In genomic region chr10:86957471-86958108, GRCh38 we compare ENCODE assay signal across 11 cellular contexts. TPM values are rescaled to one million over a fixed set of nuclear protein-coding genes. Genes with fewer than 3 reads are reported as not detected.
DNase-seq lines count a peak whose midpoint lies in the region; ATAC-seq, FAIRE-seq and TF ChIP-seq lines count a peak whose summit lies in the region.
"Had no signal": no experiment of that assay in that cellular context is flagged by ENCODE, and none has a peak within 500 bp of the region (broad histone marks: within the 10 kb centered on the region; RNA-seq: fewer than 3 reads in every experiment).

A gene with protein sequence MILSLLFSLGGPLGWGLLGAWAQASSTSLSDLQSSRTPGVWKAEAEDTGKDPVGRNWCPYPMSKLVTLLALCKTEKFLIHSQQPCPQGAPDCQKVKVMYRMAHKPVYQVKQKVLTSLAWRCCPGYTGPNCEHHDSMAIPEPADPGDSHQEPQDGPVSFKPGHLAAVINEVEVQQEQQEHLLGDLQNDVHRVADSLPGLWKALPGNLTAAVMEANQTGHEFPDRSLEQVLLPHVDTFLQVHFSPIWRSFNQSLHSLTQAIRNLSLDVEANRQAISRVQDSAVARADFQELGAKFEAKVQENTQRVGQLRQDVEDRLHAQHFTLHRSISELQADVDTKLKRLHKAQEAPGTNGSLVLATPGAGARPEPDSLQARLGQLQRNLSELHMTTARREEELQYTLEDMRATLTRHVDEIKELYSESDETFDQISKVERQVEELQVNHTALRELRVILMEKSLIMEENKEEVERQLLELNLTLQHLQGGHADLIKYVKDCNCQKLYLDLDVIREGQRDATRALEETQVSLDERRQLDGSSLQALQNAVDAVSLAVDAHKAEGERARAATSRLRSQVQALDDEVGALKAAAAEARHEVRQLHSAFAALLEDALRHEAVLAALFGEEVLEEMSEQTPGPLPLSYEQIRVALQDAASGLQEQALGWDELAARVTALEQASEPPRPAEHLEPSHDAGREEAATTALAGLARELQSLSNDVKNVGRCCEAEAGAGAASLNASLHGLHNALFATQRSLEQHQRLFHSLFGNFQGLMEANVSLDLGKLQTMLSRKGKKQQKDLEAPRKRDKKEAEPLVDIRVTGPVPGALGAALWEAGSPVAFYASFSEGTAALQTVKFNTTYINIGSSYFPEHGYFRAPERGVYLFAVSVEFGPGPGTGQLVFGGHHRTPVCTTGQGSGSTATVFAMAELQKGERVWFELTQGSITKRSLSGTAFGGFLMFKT (minus strand): TSS chr10:86957615. CDS start chr10:86957541, 74 bp downstream.

- TF ChIP-seq RAD21 in HCT116 (IDR thresholded peaks at IDR 0.05; ENCODE audit: low read depth) (no peak), liver (IDR thresholded peaks at IDR 0.05) (no peak)

- H3K9ac ChIP-seq in HCT116 (ENCODE audit: low read length) = peak within 1 kb of the TSS; percentile 71
- peak within 1 kb of the TSS in 1 of 2 donors; percentile 14 for H3K9ac ChIP-seq in liver (ENCODE audit: low read depth in 1 of 2, low read length in 2 of 2)

- H3K27me3 ChIP-seq in HCT116 (ENCODE audit: insufficient read depth, low read length) = no peaks in the 10 kb centered on the region
- H3K27me3 ChIP-seq in liver (ENCODE audit: control insufficient read depth in 4 of 4, insufficient read depth in 4 of 4, low read length in 3 of 4) = no peaks in the 10 kb centered on the region
- peaks cover 0 to 22% (median 0%) of the 10 kb centered on the region in 7 donors for H3K27me3 ChIP-seq in spleen (replicated peaks in 1 of 7)

- H2AFZ ChIP-seq in HCT116 (ENCODE audit: low read depth, low read length, poor library complexity, severe bottlenecking) = no peak within 1 kb of the TSS

- no peaks in the 10 kb centered on the region for H3K36me3 ChIP-seq in HCT116 (ENCODE audit: control insufficient read depth in 1 of 2, insufficient read depth in 2 of 2, low read length in 2 of 2)
- no peaks in the 10 kb centered on the region for H3K36me3 ChIP-seq in liver (ENCODE audit: control insufficient read depth in 4 of 4, insufficient read depth in 3 of 4, low read depth in 1 of 4, low read length in 3 of 4)
- peaks cover 0 to 14% (median 0%) of the 10 kb centered on the region in 6 donors for H3K36me3 ChIP-seq in spleen

- peak within 1 kb of the TSS; percentile 94 for H3K27ac ChIP-seq in HCT116 (ENCODE audit: low read depth, low read length)
- H3K27ac ChIP-seq in liver (ENCODE audit: low read depth in 1 of 2, low read length in 2 of 2) = peak within 1 kb of the TSS; percentile 21 to 65
- H3K27ac ChIP-seq in spleen = peak within 1 kb of the TSS; percentile 21 to 87 (median 76)

- no TSS peak for BruUV-seq in HCT116 (replicated peaks; lab: Mats Ljungman, UMichigan)

- CTCF ChIA-PET in HCT116 (lab: Charles Lee) = interaction anchor here (1.0 to 3.7 kb wide), 4 partner anchors 9 to 12 kb away, joined by 7 to 36 read pairs (median 8); partner anchors contain the start of gene ADIRF

- H3K9me2 ChIP-seq in HCT116 (ENCODE audit: insufficient read depth) = no peaks in the 10 kb centered on the region

- RAD21 ChIA-PET in HCT116 (lab: Charles Lee; ENCODE audit: low non-redundant PET in 1 of 2, low total read pairs in 2 of 2, uncharacterized antibody in 2 of 2, unreplicated experiment in 2 of 2) = no interaction called here

- peaks cover 8% of the 10 kb centered on the region; the same call in 1 of the 2 replicates for H3K79me2 ChIP-seq in HCT116 (ENCODE audit: insufficient read depth, low read length)

- DNase-seq in HCT116 (ENCODE audit: low read depth, low spot score) (no peak), spleen (peak; percentile 80), NCI-H2227 (lab: John Stamatoyannopoulos, UW; ENCODE audit: unreplicated experiment) (no peak), NCI-H1105 treated with DMSO at 0.1 percent for 48 hours (lab: John Stamatoyannopoulos, UW) (no peak), LoVo (ENCODE audit: low spot score) (no peak), HTR-8/SVneo (ENCODE audit: insufficient read length, low spot score) (no peak)
- DNase-seq: activated naive CD4-positive, alpha-beta T cell treated with Interleukin-2 at 50 U/mL for 16 hours; naive B cell; NCI-H1105 had no signal

- peak within 1 kb of the TSS; percentile 45 for H3K27ac Mint-ChIP-seq in dendritic cell treated with granulocyte-macrophage colony-stimulating factor and Interleukin-4, amounts not matched to agents 40 ng/mL and 50 ng/mL, for 4 days

- intact Hi-C loops in HCT116 (cut with micrococcal nuclease) = no loop called here
- intact Hi-C loops in dendritic cell treated with granulocyte-macrophage colony-stimulating factor and Interleukin-4, amounts not matched to agents 40 ng/mL and 50 ng/mL, for 4 days (cut with micrococcal nuclease) = no loop called here
- intact Hi-C loops in spleen (cut with DNase I; ENCODE audit: low total_unique reads) = no loop called here

- H3K4me2 ChIP-seq in HCT116 (ENCODE audit: low read length) = peak within 1 kb of the TSS; percentile 100

- no peak for TF ChIP-seq POLR2A in HCT116 (IDR thresholded peaks at IDR 0.05; ENCODE audit: borderline replicate concordance, extremely low read depth, insufficient read depth, insufficient read length)
- TF ChIP-seq POLR2A in spleen (IDR thresholded peaks at IDR 0.05) = no peak

- peaks cover 50% of the 10 kb centered on the region for H3K4me1 Mint-ChIP-seq in dendritic cell treated with granulocyte-macrophage colony-stimulating factor and Interleukin-4, amounts not matched to agents 40 ng/mL and 50 ng/mL, for 4 days (ENCODE audit: low read depth)
- H3K4me1 Mint-ChIP-seq: naive B cell had no signal

- no peaks in the 10 kb centered on the region for H4K20me1 ChIP-seq in HCT116 (ENCODE audit: insufficient read depth)

- H3K36me3 Mint-ChIP-seq in dendritic cell treated with granulocyte-macrophage colony-stimulating factor and Interleukin-4, amounts not matched to agents 40 ng/mL and 50 ng/mL, for 4 days (ENCODE audit: low read depth) = no peaks in the 10 kb centered on the region

- no peak for TF ChIP-seq CTCF in HCT116 (IDR thresholded peaks at IDR 0.05 in 2 of 3, conservative IDR thresholded peaks at IDR 0.05 in 1 of 3; ENCODE audit: borderline replicate concordance in 1 of 3, insufficient read depth in 1 of 3, low read depth in 2 of 3, low read length in 2 of 3)
- TF ChIP-seq CTCF in liver (IDR thresholded peaks at IDR 0.05; ENCODE audit: low read depth, low read length, missing input control) = no peak
- no peak for TF ChIP-seq CTCF in spleen (IDR thresholded peaks at IDR 0.05 in 8 of 11, conservative IDR thresholded peaks at IDR 0.05 in 3 of 11)

- no peak within 1 kb of the TSS for H3K4me3 Mint-ChIP-seq in dendritic cell treated with granulocyte-macrophage colony-stimulating factor and Interleukin-4, amounts not matched to agents 40 ng/mL and 50 ng/mL, for 4 days

- peaks cover 9% of the 10 kb centered on the region for H3K27me3 Mint-ChIP-seq in dendritic cell treated with granulocyte-macrophage colony-stimulating factor and Interleukin-4, amounts not matched to agents 40 ng/mL and 50 ng/mL, for 4 days

- POLR2A ChIA-PET in HCT116 (lab: Charles Lee) = interaction anchor here (1.7 to 5.7 kb wide), 2 partner anchors 11 to 273 kb away, joined by 3 to 58 read pairs; partner anchors contain the start of gene ADIRF

- H3K9me3 ChIP-seq in HCT116 (ENCODE audit: control insufficient read depth in 1 of 2, insufficient read depth in 1 of 2, low read depth in 1 of 2, low read length in 2 of 2) = no peaks in the 10 kb centered on the region
- no peaks in the 10 kb centered on the region for H3K9me3 ChIP-seq in liver (ENCODE audit: control insufficient read depth in 4 of 4, low read length in 3 of 4)
- H3K9me3 ChIP-seq in spleen = peaks cover 0 to 15% (median 8%) of the 10 kb centered on the region in 8 donors

- no peak for FAIRE-seq in HTR-8/SVneo (lab: Jason Lieb, UNC)

- H3K9me3 Mint-ChIP-seq in dendritic cell treated with granulocyte-macrophage colony-stimulating factor and Interleukin-4, amounts not matched to agents 40 ng/mL and 50 ng/mL, for 4 days = peaks cover 15% of the 10 kb centered on the region

- no peak for ATAC-seq in HCT116

- H3K4me3 ChIP-seq in HCT116 (replicated peaks in 1 of 2; ENCODE audit: low read depth in 1 of 2, low read length in 2 of 2) (peak within 1 kb of the TSS; percentile 50 to 57), liver (ENCODE audit: low read depth in 1 of 3, low read length in 3 of 3) (peak within 1 kb of the TSS in 1 of 3 donors; percentile 17), spleen (peak within 1 kb of the TSS; percentile 27 to 72 (median 50))

- H3K4me1 ChIP-seq in HCT116 (ENCODE audit: control insufficient read depth in 1 of 2, insufficient read depth in 2 of 2, low read length in 2 of 2) (peaks cover 50 to 82% of the 10 kb centered on the region in 2 experiments), liver (ENCODE audit: control insufficient read depth in 4 of 4, insufficient read depth in 4 of 4, low read length in 3 of 4) (peaks cover 2 to 28% (median 15%) of the 10 kb centered on the region in 4 donors), spleen (peaks cover 8 to 76% (median 44%) of the 10 kb centered on the region in 6 donors)

- 77% methylated on average over 9 of the region's 9 CpGs for WGBS in liver
- WGBS in spleen, 5 donors = 22 to 37% (median 31%) methylated on average over 6 to 9 of the region's 9 CpGs

TF ChIP-seq in HCT116, 20 proteins besides CTCF, POLR2A, EP300 and RAD21 (continues in another document):
- TF ChIP-seq ATF3 (IDR thresholded peaks at IDR 0.05) (no peak), SP1 (IDR thresholded peaks at IDR 0.05; ENCODE audit: low read depth) (no peak), SRF (IDR thresholded peaks at IDR 0.05; ENCODE audit: low read depth) (no peak), FOSL1 (IDR thresholded peaks at IDR 0.05; ENCODE audit: low read depth) (no peak), POLR2AphosphoS5 (IDR thresholded peaks at IDR 0.05; ENCODE audit: low read depth, low read length) (no peak)

TF ChIP-seq in liver, 16 proteins besides CTCF, POLR2A, EP300 and RAD21:
- TF ChIP-seq NR2F2 (IDR thresholded peaks at IDR 0.05) = peak; percentile 54
- no peak for TF ChIP-seq RXRA (IDR thresholded peaks at IDR 0.05)
- no peak for TF ChIP-seq GABPA (IDR thresholded peaks at IDR 0.05 in 1 of 2, conservative IDR thresholded peaks at IDR 0.05 in 1 of 2)
- TF ChIP-seq YY1 (IDR thresholded peaks at IDR 0.05) = no peak
- TF ChIP-seq HNF4G (IDR thresholded peaks at IDR 0.05) = no peak

RNA-seq across cellular contexts. Expression of the gene that starts here (rescaled TPM):
- total RNA-seq in HCT116 (2021; ENCODE audit: unreplicated experiment) (8.3 TPM), liver (10 to 100 TPM; 11.0 to 12.1 TPM), spleen (100 to 1,000 TPM in 1 of 7 donors, 10 to 100 TPM in 6; 54.2 to 120 (median 81.0) TPM)
- 16.8 and 19.6 TPM in 2 replicates for polyA plus RNA-seq in HCT116 (2012)
- polyA plus RNA-seq in liver (1 to 10 TPM; 1.7 to 6.2 TPM), spleen (10 to 100 TPM in 1 of 3 donors, 1 to 10 TPM in 2; 4.8 to 10.3 (median 5.9) TPM)

Comparison
In these comparisons a context has a peak if more than half of its experiments do, and no peak if none do; other contexts are left out.
1. H3K27ac ChIP-seq: peak in every context shown above with its lines; median percentile 94 in HCT116; 76 in spleen; 43 in liver.